ENCODE assay signal across 13 cellular contexts in the genomic region with DNA sequence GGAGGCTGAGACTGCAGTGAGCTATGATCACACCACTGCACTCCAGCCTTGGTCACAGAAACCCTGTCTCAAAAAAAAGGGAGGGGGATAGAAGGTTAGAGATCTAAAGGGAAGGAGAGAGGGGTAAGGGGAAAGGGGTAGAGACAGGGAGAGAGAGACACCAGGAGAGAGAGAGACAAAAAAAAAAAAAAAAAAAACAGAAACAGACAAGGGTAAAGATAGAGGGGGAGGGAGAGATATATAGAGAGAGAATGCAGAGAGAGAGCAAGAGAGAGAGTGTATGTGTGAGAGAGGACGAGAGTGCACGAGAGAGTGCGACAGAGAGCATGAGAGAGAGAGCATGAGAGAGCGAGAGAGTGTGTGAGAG. TPM values are rescaled to one million over a fixed set of nuclear protein-coding genes. Genes with fewer than 3 reads are reported as not detected.
DNase-seq lines count a peak whose midpoint lies in the region; ATAC-seq and TF ChIP-seq lines count a peak whose summit lies in the region.
"Had no signal": no experiment of that assay in that cellular context is flagged by ENCODE, and none has a peak within 500 bp of the region (broad histone marks: within the 10 kb centered on the region; RNA-seq: fewer than 3 reads in every experiment).

No MANE protein-coding gene starts in this region.

- H3K4me3 ChIP-seq in CD4-positive, CD25-positive, alpha-beta regulatory T cell (ENCODE audit: low read depth, low read length) = peak overlapping the region; percentile 57
- H3K4me3 ChIP-seq: HAP-1 had no signal

- H3K4me3 Mint-ChIP-seq in CD4-positive, CD25-positive, alpha-beta regulatory T cell = peak overlapping the region; percentile 56 to 93 (median 86)
- H3K4me3 Mint-ChIP-seq in activated naive CD8-positive, alpha-beta T cell treated with anti-CD3 and anti-CD28 coated beads, Interleukin-2, amount 50 U/mL, for 24 hours = peak overlapping the region; percentile 86
- peak overlapping the region; percentile 59 to 91 (median 84) for H3K4me3 Mint-ChIP-seq in naive B cell

- peaks cover 0 to 53% (median 25%) of the 10 kb centered on the region in 4 donors for H3K4me1 Mint-ChIP-seq in CD4-positive, CD25-positive, alpha-beta regulatory T cell
- peaks cover 47% of the 10 kb centered on the region for H3K4me1 Mint-ChIP-seq in activated naive CD8-positive, alpha-beta T cell treated with anti-CD3 and anti-CD28 coated beads, Interleukin-2, amount 50 U/mL, for 24 hours
- peaks cover 51 to 55% (median 53%) of the 10 kb centered on the region in 3 donors for H3K4me1 Mint-ChIP-seq in naive B cell

- CTCF ChIA-PET in HEK293T (lab: Yijun Ruan, JAX) = no interaction called here

- H3K27ac ChIP-seq in CD4-positive, CD25-positive, alpha-beta regulatory T cell (ENCODE audit: insufficient read depth, low read length, poor library complexity, severe bottlenecking) = no peak overlapping the region
- H3K27ac ChIP-seq: transverse colon had no signal

- DNase-seq in CD4-positive, CD25-positive, alpha-beta regulatory T cell = no peak
- DNase-seq in HEK293T (ENCODE audit: extremely low spot score) (no peak), naive B cell (no peak), occipital lobe (lab: John Stamatoyannopoulos, UW) (no peak), HCEC 1CT (no peak), NCI-H345 (lab: John Stamatoyannopoulos, UW) (no peak), DMS53 treated with DMSO at 0.1 percent for 48 hours (lab: John Stamatoyannopoulos, UW; ENCODE audit: unreplicated experiment) (no peak)
- DNase-seq in activated naive CD8-positive, alpha-beta T cell treated with anti-CD3 and anti-CD28 coated beads, Interleukin-2, amount 50 U/mL, for 24 hours = no peak
- DNase-seq: stimulated activated CD4-positive, alpha-beta T cell treated with anti-CD3 and anti-CD28 coated beads, Interleukin-1b, Interleukin-23, amount 100 ng/mL, for 48 hours; transverse colon had no signal

- no peaks in the 10 kb centered on the region for H3K9me3 ChIP-seq in CD4-positive, CD25-positive, alpha-beta regulatory T cell (ENCODE audit: control insufficient read depth in 2 of 2, low read length in 2 of 2)
- H3K9me3 ChIP-seq: HAP-1, transverse colon had no signal

- H3K9me3 Mint-ChIP-seq in CD4-positive, CD25-positive, alpha-beta regulatory T cell = peaks cover 0 to 4% (median 0%) of the 10 kb centered on the region in 7 donors
- no peaks in the 10 kb centered on the region for H3K9me3 Mint-ChIP-seq in activated naive CD8-positive, alpha-beta T cell treated with anti-CD3 and anti-CD28 coated beads, Interleukin-2, amount 50 U/mL, for 24 hours
- H3K9me3 Mint-ChIP-seq in naive B cell = peaks cover 0 to 1% (median 0%) of the 10 kb centered on the region in 7 donors

- ATAC-seq in CD4-positive, CD25-positive, alpha-beta regulatory T cell (ENCODE audit: low read depth in 2 of 2) = peak in 1 of 2 donors; percentile 6
- ATAC-seq in activated naive CD8-positive, alpha-beta T cell treated with anti-CD3 and anti-CD28 coated beads, Interleukin-2, amount 50 U/mL, for 24 hours = no peak
- no peak for ATAC-seq in naive B cell (ENCODE audit: low read depth in 2 of 2)

- no peaks in the 10 kb centered on the region for H3K36me3 Mint-ChIP-seq in CD4-positive, CD25-positive, alpha-beta regulatory T cell
- H3K36me3 Mint-ChIP-seq in activated naive CD8-positive, alpha-beta T cell treated with anti-CD3 and anti-CD28 coated beads, Interleukin-2, amount 50 U/mL, for 24 hours (ENCODE audit: low read depth) = peaks cover 9% of the 10 kb centered on the region
- H3K36me3 Mint-ChIP-seq in naive B cell = no peaks in the 10 kb centered on the region

- H3K27me3 Mint-ChIP-seq in CD4-positive, CD25-positive, alpha-beta regulatory T cell = peaks cover 39% of the 10 kb centered on the region
- peaks cover 69% of the 10 kb centered on the region for H3K27me3 Mint-ChIP-seq in activated naive CD8-positive, alpha-beta T cell treated with anti-CD3 and anti-CD28 coated beads, Interleukin-2, amount 50 U/mL, for 24 hours
- H3K27me3 Mint-ChIP-seq in naive B cell = peaks cover 26 to 65% (median 37%) of the 10 kb centered on the region in 3 donors

- H3K27ac Mint-ChIP-seq in CD4-positive, CD25-positive, alpha-beta regulatory T cell = peak overlapping the region in 1 of 3 donors; percentile 6
- no peak overlapping the region for H3K27ac Mint-ChIP-seq in activated naive CD8-positive, alpha-beta T cell treated with anti-CD3 and anti-CD28 coated beads, Interleukin-2, amount 50 U/mL, for 24 hours
- H3K27ac Mint-ChIP-seq in naive B cell = peak overlapping the region in 5 of 6 donors; percentile 25 to 93 (median 87)

- H3K36me3 ChIP-seq in CD4-positive, CD25-positive, alpha-beta regulatory T cell (ENCODE audit: control insufficient read depth, insufficient read depth, low read length) = no peaks in the 10 kb centered on the region
- H3K36me3 ChIP-seq: transverse colon had no signal

- H3K4me1 ChIP-seq in CD4-positive, CD25-positive, alpha-beta regulatory T cell (ENCODE audit: control insufficient read depth, insufficient read depth, low read length, poor library complexity, severe bottlenecking) = peaks cover 52% of the 10 kb centered on the region

- POLR2A ChIA-PET in HEK293T (lab: Yijun Ruan, JAX) = interaction anchor here (1.5 kb wide), 1 partner anchor 56 kb away, joined by 3 read pairs; a partner anchor contains a TSS

- H3K27me3 ChIP-seq in CD4-positive, CD25-positive, alpha-beta regulatory T cell (ENCODE audit: control insufficient read depth, insufficient read depth, low read length) = peaks cover 9% of the 10 kb centered on the region

TF ChIP-seq in HEK293T, 16 proteins besides CTCF, POLR2A, EP300 and RAD21:
- TF ChIP-seq ZNF384 (IDR thresholded peaks at IDR 0.05) (peak; percentile 69), SUZ12 (IDR thresholded peaks at IDR 0.05) (no peak), L3MBTL2 (conservative IDR thresholded peaks at IDR 0.05) (no peak)

RNA-seq across cellular contexts. Expression of a gene that starts 4.2 kb away (rescaled TPM):
- total RNA-seq in CD4-positive, CD25-positive, alpha-beta regulatory T cell = 24.3 TPM
- polyA plus RNA-seq in CD4-positive, CD25-positive, alpha-beta regulatory T cell = 10 to 100 TPM; 10.0 to 27.2 (median 17.7) TPM
- 1 to 10 TPM in 2 of 6 donors, under 1 TPM in 1, not detected in 3; 0.64 to 2.2 (median 1.7) TPM for polyA plus RNA-seq in naive B cell (ENCODE audit: low read depth in 6 of 6)
- total RNA-seq in occipital lobe = not detected
- total RNA-seq: cardiac septum, frontal cortex, transverse colon had no signal

RNA-seq across cellular contexts. Expression of a gene that starts 55.9 kb away (rescaled TPM):
- 4.5 TPM for total RNA-seq in CD4-positive, CD25-positive, alpha-beta regulatory T cell
- 1 to 10 TPM in 1 of 4 donors, under 1 TPM in 3; 0.38 to 2.6 (median 0.50) TPM for polyA plus RNA-seq in CD4-positive, CD25-positive, alpha-beta regulatory T cell
- polyA plus RNA-seq in naive B cell (ENCODE audit: low read depth in 6 of 6) = 1 to 10 TPM in 3 of 6 donors, under 1 TPM in 3; 0.67 to 6.7 (median 1.1) TPM
- total RNA-seq in occipital lobe = 2.2 TPM
- total RNA-seq: cardiac septum had no signal

Comparison
In these comparisons a context has a peak if more than half of its experiments do, and no peak if none do; other contexts are left out.
1. RNA of a gene that starts 4.2 kb away (total RNA-seq): 24.3 TPM in CD4-positive, CD25-positive, alpha-beta regulatory T cell (single experiment); not detected in occipital lobe (single experiment); every median in the first group is over 10 times any median in the second.
2. Peak in every context shown above with its lines, with median percentiles within 50 percentile points of each other: H3K4me3 Mint-ChIP-seq.